Comparison of ENCODE assay signal across 10 cellular contexts in the genomic region with DNA sequence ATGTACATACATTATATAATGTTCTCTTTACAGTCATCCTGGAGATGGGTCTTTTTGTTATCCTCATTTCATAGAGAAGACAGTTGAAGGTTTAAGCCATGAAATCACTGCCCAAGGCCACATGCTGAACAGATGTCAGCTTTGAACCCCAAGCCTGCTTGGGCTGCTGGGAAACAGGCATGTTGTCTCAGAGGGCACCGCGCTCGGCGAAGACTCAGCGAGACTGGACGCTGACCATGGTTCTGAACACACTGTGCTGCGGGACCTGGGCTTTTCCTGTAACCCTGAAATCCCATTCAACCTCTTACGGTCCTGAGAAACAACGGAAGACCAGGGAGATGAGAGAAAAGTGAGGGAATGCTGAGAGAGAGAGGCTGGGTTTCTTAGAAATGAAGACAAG. TPM values are rescaled to one million over a fixed set of nuclear protein-coding genes. Genes with fewer than 3 reads are reported as not detected.
DNase-seq lines count a peak whose midpoint lies in the region; ATAC-seq and TF ChIP-seq lines count a peak whose summit lies in the region.
"Had no signal": no experiment of that assay in that cellular context is flagged by ENCODE, and none has a peak within 500 bp of the region (broad histone marks: within the 10 kb centered on the region; RNA-seq: fewer than 3 reads in every experiment).

No MANE protein-coding gene starts in this region.

- intact Hi-C loops in activated T-helper 2 cell treated with anti-CD3 and anti-CD28 coated beads, Interferon-gamma antibody, Interleukin-2, Interleukin-4, amounts not matched to agents 10 μg/mL and 5 μg/mL and 100 μg/mL, durations not matched to agents 14 hours and 24 hours and 36 hours (cut with micrococcal nuclease): no loop called here
- intact Hi-C loops in transverse colon (cut with DNase I; ENCODE audit: low total_unique reads): no loop called here

- peaks cover 0 to 11% (median 4%) of the 10 kb centered on the region in 4 donors for H3K4me1 ChIP-seq in transverse colon

- H3K27ac ChIP-seq in transverse colon: no peak overlapping the region

- H3K9me3 Mint-ChIP-seq in stimulated activated naive CD8-positive, alpha-beta T cell treated with anti-CD3 and anti-CD28 coated beads, Interleukin-15, amount 100 ng/mL, for 72 hours: no peaks in the 10 kb centered on the region
- no peaks in the 10 kb centered on the region for H3K9me3 Mint-ChIP-seq in activated T-helper 2 cell treated with anti-CD3 and anti-CD28 coated beads, Interferon-gamma antibody, Interleukin-2, Interleukin-4, amounts not matched to agents 10 μg/mL and 5 μg/mL and 100 μg/mL, durations not matched to agents 14 hours and 24 hours and 36 hours
- H3K9me3 Mint-ChIP-seq: stimulated activated naive CD8-positive, alpha-beta T cell treated with anti-CD3 and anti-CD28 coated beads, Interleukin-15, Interleukin-2, amounts not matched to agents 100 ng/mL and 50 ng/mL, for 24 hours had no signal

- peaks cover 20% of the 10 kb centered on the region for H3K27me3 Mint-ChIP-seq in stimulated activated naive CD8-positive, alpha-beta T cell treated with anti-CD3 and anti-CD28 coated beads, Interleukin-15, amount 100 ng/mL, for 72 hours
- H3K27me3 Mint-ChIP-seq in activated T-helper 2 cell treated with anti-CD3 and anti-CD28 coated beads, Interferon-gamma antibody, Interleukin-2, Interleukin-4, amounts not matched to agents 10 μg/mL and 5 μg/mL and 100 μg/mL, durations not matched to agents 14 hours and 24 hours and 36 hours (ENCODE audit: low read depth): peaks cover 13% of the 10 kb centered on the region
- peaks cover 7% of the 10 kb centered on the region for H3K27me3 Mint-ChIP-seq in T-helper 17 cell

- no peak for ATAC-seq in stimulated activated naive CD8-positive, alpha-beta T cell treated with anti-CD3 and anti-CD28 coated beads, Interleukin-15, Interleukin-2, amounts not matched to agents 100 U/mL and 50 U/mL, for 24 hours
- ATAC-seq in stimulated activated naive CD8-positive, alpha-beta T cell treated with anti-CD3 and anti-CD28 coated beads, Interleukin-15, amount 100 ng/mL, for 72 hours: no peak
- no peak for ATAC-seq in T-helper 17 cell

- H3K4me1 Mint-ChIP-seq in stimulated activated naive CD8-positive, alpha-beta T cell treated with anti-CD3 and anti-CD28 coated beads, Interleukin-15, amount 100 ng/mL, for 72 hours: peaks cover 24% of the 10 kb centered on the region
- H3K4me1 Mint-ChIP-seq in activated T-helper 2 cell treated with anti-CD3 and anti-CD28 coated beads, Interferon-gamma antibody, Interleukin-2, Interleukin-4, amounts not matched to agents 10 μg/mL and 5 μg/mL and 100 μg/mL, durations not matched to agents 14 hours and 24 hours and 36 hours (ENCODE audit: low read depth): peaks cover 3% of the 10 kb centered on the region
- H3K4me1 Mint-ChIP-seq in T-helper 17 cell: peaks cover 4% of the 10 kb centered on the region

- no peaks in the 10 kb centered on the region for H3K36me3 Mint-ChIP-seq in activated T-helper 2 cell treated with anti-CD3 and anti-CD28 coated beads, Interferon-gamma antibody, Interleukin-2, Interleukin-4, amounts not matched to agents 10 μg/mL and 5 μg/mL and 100 μg/mL, durations not matched to agents 14 hours and 24 hours and 36 hours (ENCODE audit: low read depth)
- no peaks in the 10 kb centered on the region for H3K36me3 Mint-ChIP-seq in T-helper 17 cell (ENCODE audit: low read depth)

- H3K9me3 ChIP-seq in transverse colon (no peaks in the 10 kb centered on the region), T-helper 17 cell (ENCODE audit: control insufficient read depth, low read length, poor library complexity, severe bottlenecking) (no peaks in the 10 kb centered on the region)

- no peak overlapping the region for H3K27ac Mint-ChIP-seq in stimulated activated naive CD8-positive, alpha-beta T cell treated with anti-CD3 and anti-CD28 coated beads, Interleukin-15, amount 100 ng/mL, for 72 hours
- H3K27ac Mint-ChIP-seq in activated T-helper 2 cell treated with anti-CD3 and anti-CD28 coated beads, Interferon-gamma antibody, Interleukin-2, Interleukin-4, amounts not matched to agents 10 μg/mL and 5 μg/mL and 100 μg/mL, durations not matched to agents 14 hours and 24 hours and 36 hours: no peak overlapping the region
- H3K27ac Mint-ChIP-seq in T-helper 17 cell: no peak overlapping the region
- H3K27ac Mint-ChIP-seq: stimulated activated naive CD8-positive, alpha-beta T cell treated with anti-CD3 and anti-CD28 coated beads, Interleukin-15, Interleukin-2, amounts not matched to agents 100 ng/mL and 50 ng/mL, for 24 hours had no signal

- H3K4me3 Mint-ChIP-seq in stimulated activated naive CD8-positive, alpha-beta T cell treated with anti-CD3 and anti-CD28 coated beads, Interleukin-15, amount 100 ng/mL, for 72 hours: no peak overlapping the region
- H3K4me3 Mint-ChIP-seq in activated T-helper 2 cell treated with anti-CD3 and anti-CD28 coated beads, Interferon-gamma antibody, Interleukin-2, Interleukin-4, amounts not matched to agents 10 μg/mL and 5 μg/mL and 100 μg/mL, durations not matched to agents 14 hours and 24 hours and 36 hours (ENCODE audit: low read depth): no peak overlapping the region
- no peak overlapping the region for H3K4me3 Mint-ChIP-seq in T-helper 17 cell
- H3K4me3 Mint-ChIP-seq: stimulated activated naive CD8-positive, alpha-beta T cell treated with anti-CD3 and anti-CD28 coated beads, Interleukin-15, Interleukin-2, amounts not matched to agents 100 ng/mL and 50 ng/mL, for 24 hours had no signal

- H3K27me3 ChIP-seq in transverse colon: peaks cover 40% of the 10 kb centered on the region

- TF ChIP-seq CTCF in transverse colon (IDR thresholded peaks at IDR 0.05): no peak

- in situ Hi-C loops in transverse colon (cut with MboI; ENCODE audit: low pct_ligation_motif_present in 1 of 4, low pct_unique_long_range_greater_than_20kb in 1 of 4, low sequenced_read_pairs in 3 of 4): no loop called here

- no peak overlapping the region for H3K4me3 ChIP-seq in transverse colon
- H3K4me3 ChIP-seq: lung had no signal

- TF ChIP-seq EP300 in transverse colon (IDR thresholded peaks at IDR 0.05; ENCODE audit: low read depth): no peak

- DNase-seq in stimulated activated naive CD8-positive, alpha-beta T cell treated with anti-CD3 and anti-CD28 coated beads, Interleukin-15, Interleukin-2, amounts not matched to agents 100 U/mL and 50 U/mL, for 24 hours: peak; percentile 63
- no peak for DNase-seq in stimulated activated naive CD8-positive, alpha-beta T cell treated with anti-CD3 and anti-CD28 coated beads, Interleukin-15, amount 100 ng/mL, for 72 hours
- DNase-seq in activated T-helper 2 cell treated with anti-CD3 and anti-CD28 coated beads, Interferon-gamma antibody, Interleukin-2, Interleukin-4, amounts not matched to agents 10 μg/mL and 5 μg/mL and 100 μg/mL, durations not matched to agents 14 hours and 24 hours and 36 hours (ENCODE audit: low spot score): peak; percentile 35
- DNase-seq in islet precursor cell (peak; percentile 85), DMS53 (lab: John Stamatoyannopoulos, UW) (no peak), NCI-H2029 treated with DMSO at 0.1 percent for 48 hours (lab: John Stamatoyannopoulos, UW) (no peak), transverse colon (no peak), T-helper 17 cell (no peak)

- no peaks in the 10 kb centered on the region for H3K36me3 ChIP-seq in transverse colon

- WGBS in transverse colon (ENCODE audit: low coverage in 1 of 2), 2 donors: 6 to 25% methylated on average over 3 to 9 of the region's 9 CpGs

- TF ChIP-seq POLR2A in transverse colon (IDR thresholded peaks at IDR 0.05): no peak

RNA-seq across cellular contexts. Expression of a gene that starts 27.3 kb away (rescaled TPM):
- total RNA-seq in activated T-helper 2 cell treated with anti-CD3 and anti-CD28 coated beads, Interferon-gamma antibody, Interleukin-2, Interleukin-4, amounts not matched to agents 10 μg/mL and 5 μg/mL and 100 μg/mL, durations not matched to agents 14 hours and 24 hours and 36 hours: 10.7 and 10.8 TPM in 2 replicates
- total RNA-seq in transverse colon (10 to 100 TPM; 12.1 to 48.6 (median 16.6) TPM), T-helper 17 cell (1 to 10 TPM; 6.8 to 8.7 TPM)

RNA-seq across cellular contexts. Expression of a gene that starts 31.5 kb away (rescaled TPM):
- 20.0 and 20.8 TPM in 2 replicates for total RNA-seq in activated T-helper 2 cell treated with anti-CD3 and anti-CD28 coated beads, Interferon-gamma antibody, Interleukin-2, Interleukin-4, amounts not matched to agents 10 μg/mL and 5 μg/mL and 100 μg/mL, durations not matched to agents 14 hours and 24 hours and 36 hours
- 10 to 100 TPM; 30.3 to 83.8 (median 55.4) TPM for total RNA-seq in transverse colon
- total RNA-seq in T-helper 17 cell: 1 to 10 TPM; 6.2 to 6.9 TPM

RNA-seq across cellular contexts. Expression of a gene that starts 45.1 kb away (rescaled TPM):
- total RNA-seq in activated T-helper 2 cell treated with anti-CD3 and anti-CD28 coated beads, Interferon-gamma antibody, Interleukin-2, Interleukin-4, amounts not matched to agents 10 μg/mL and 5 μg/mL and 100 μg/mL, durations not matched to agents 14 hours and 24 hours and 36 hours: 1.9 and 2.6 TPM in 2 replicates
- 1 to 10 TPM in 3 of 4 donors, not detected in 1; 1.2 to 9.0 (median 2.9) TPM for total RNA-seq in transverse colon
- 1 to 10 TPM; 1.8 to 2.0 TPM for total RNA-seq in T-helper 17 cell

RNA-seq across cellular contexts. Expression of a gene that starts 50.5 kb away (rescaled TPM):
- 49.9 and 54.3 TPM in 2 replicates for total RNA-seq in activated T-helper 2 cell treated with anti-CD3 and anti-CD28 coated beads, Interferon-gamma antibody, Interleukin-2, Interleukin-4, amounts not matched to agents 10 μg/mL and 5 μg/mL and 100 μg/mL, durations not matched to agents 14 hours and 24 hours and 36 hours
- total RNA-seq in transverse colon: 100 to 1,000 TPM in 2 of 4 donors, 10 to 100 TPM in 2; 27.6 to 151 (median 83.2) TPM
- 10 to 100 TPM; 33.3 to 34.2 TPM for total RNA-seq in T-helper 17 cell

RNA-seq across cellular contexts. Expression of a gene that starts 55.4 kb away (rescaled TPM):
- total RNA-seq in activated T-helper 2 cell treated with anti-CD3 and anti-CD28 coated beads, Interferon-gamma antibody, Interleukin-2, Interleukin-4, amounts not matched to agents 10 μg/mL and 5 μg/mL and 100 μg/mL, durations not matched to agents 14 hours and 24 hours and 36 hours: 0.39 TPM in 1 of 2 replicates, not detected in the other
- total RNA-seq in transverse colon (10 to 100 TPM; 25.6 to 81.5 (median 52.2) TPM), T-helper 17 cell (10 to 100 TPM in 1 of 2 donors, 1 to 10 TPM in 1; 5.9 to 16.7 TPM)

Comparison
In these comparisons a context has a peak if more than half of its experiments do, and no peak if none do; other contexts are left out.
1. DNase-seq: peak in stimulated activated naive CD8-positive, alpha-beta T cell treated with anti-CD3 and anti-CD28 coated beads, Interleukin-15, Interleukin-2, amounts not matched to agents 100 U/mL and 50 U/mL, for 24 hours (single experiment), activated T-helper 2 cell treated with anti-CD3 and anti-CD28 coated beads, Interferon-gamma antibody, Interleukin-2, Interleukin-4, amounts not matched to agents 10 μg/mL and 5 μg/mL and 100 μg/mL, durations not matched to agents 14 hours and 24 hours and 36 hours (single experiment) and islet precursor cell (single experiment); none in stimulated activated naive CD8-positive, alpha-beta T cell treated with anti-CD3 and anti-CD28 coated beads, Interleukin-15, amount 100 ng/mL, for 72 hours (0 of 2), DMS53 (single experiment), NCI-H2029 treated with DMSO at 0.1 percent for 48 hours (single experiment), transverse colon (single experiment) and T-helper 17 cell (0 of 3).